11 cellular contexts compared by ENCODE assay signal in the genomic region with DNA sequence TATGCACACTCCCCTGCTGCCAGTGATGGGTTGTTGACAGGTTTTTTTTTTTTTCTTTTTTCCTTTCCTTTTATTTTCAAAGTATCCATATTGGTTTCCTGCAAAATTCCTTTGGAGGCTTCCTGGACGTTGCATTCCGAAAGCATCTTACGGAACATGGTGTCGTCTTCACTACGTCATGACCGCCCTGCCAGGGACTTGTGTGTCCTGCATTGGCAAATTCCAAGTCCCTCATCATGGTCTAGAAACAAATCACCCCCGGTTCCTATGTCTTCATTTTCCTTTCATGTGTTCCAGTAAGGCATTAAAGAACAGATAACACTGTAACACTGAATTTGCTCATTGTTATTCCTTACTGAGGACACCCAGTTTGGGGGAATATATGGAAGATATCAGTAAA. TPM values are rescaled to one million over a fixed set of nuclear protein-coding genes. Genes with fewer than 3 reads are reported as not detected.
DNase-seq lines count a peak whose midpoint lies in the region; ATAC-seq and TF ChIP-seq lines count a peak whose summit lies in the region.
"Had no signal": no experiment of that assay in that cellular context is flagged by ENCODE, and none has a peak within 500 bp of the region (broad histone marks: within the 10 kb centered on the region; RNA-seq: fewer than 3 reads in every experiment).

No MANE protein-coding gene starts in this region.

- H3K36me3 ChIP-seq in upper lobe of left lung, result no peaks in the 10 kb centered on the region

- TF ChIP-seq POLR2A in upper lobe of left lung (IDR thresholded peaks at IDR 0.05), result no peak

- peaks cover 0 to 21% (median 11%) of the 10 kb centered on the region in 4 donors for H3K4me1 ChIP-seq in upper lobe of left lung

- ATAC-seq in activated naive CD8-positive, alpha-beta T cell treated with anti-CD3 and anti-CD28 coated beads, Interleukin-2, amount 50 U/mL, for 24 hours, result no peak
- ATAC-seq in upper lobe of left lung (ENCODE audit: low FRiP score in 2 of 2), result no peak
- ATAC-seq: Panc1 had no signal

- H3K4me1 Mint-ChIP-seq in activated naive CD8-positive, alpha-beta T cell (ENCODE audit: low read depth), result peaks cover 2% of the 10 kb centered on the region
- no peaks in the 10 kb centered on the region for H3K4me1 Mint-ChIP-seq in activated naive CD8-positive, alpha-beta T cell treated with anti-CD3 and anti-CD28 coated beads, Interleukin-2, amount 50 U/mL, for 24 hours
- peaks cover 30% of the 10 kb centered on the region for H3K4me1 Mint-ChIP-seq in nephron progenitor cell
- H3K4me1 Mint-ChIP-seq in CD14-positive monocyte, result no peaks in the 10 kb centered on the region

- no peak for TF ChIP-seq EP300 in upper lobe of left lung (IDR thresholded peaks at IDR 0.05)

- H3K36me3 Mint-ChIP-seq in activated naive CD8-positive, alpha-beta T cell, result no peaks in the 10 kb centered on the region
- H3K36me3 Mint-ChIP-seq in activated naive CD8-positive, alpha-beta T cell treated with anti-CD3 and anti-CD28 coated beads, Interleukin-2, amount 50 U/mL, for 24 hours (ENCODE audit: low read depth), result peaks cover 1% of the 10 kb centered on the region
- H3K36me3 Mint-ChIP-seq in nephron progenitor cell (ENCODE audit: low read depth) (no peaks in the 10 kb centered on the region), CD14-positive monocyte (no peaks in the 10 kb centered on the region)

- no peaks in the 10 kb centered on the region for H3K9me3 Mint-ChIP-seq in activated naive CD8-positive, alpha-beta T cell (ENCODE audit: low read depth)
- H3K9me3 Mint-ChIP-seq in activated naive CD8-positive, alpha-beta T cell treated with anti-CD3 and anti-CD28 coated beads, Interleukin-2, amount 50 U/mL, for 24 hours, result no peaks in the 10 kb centered on the region
- no peaks in the 10 kb centered on the region for H3K9me3 Mint-ChIP-seq in nephron progenitor cell
- peaks cover 0 to 3% (median 0%) of the 10 kb centered on the region in 7 donors for H3K9me3 Mint-ChIP-seq in CD14-positive monocyte

- TF ChIP-seq CTCF in nephron progenitor cell (IDR thresholded peaks at IDR 0.05), result no peak
- no peak for TF ChIP-seq CTCF in upper lobe of left lung (IDR thresholded peaks at IDR 0.05)
- no peak for TF ChIP-seq CTCF in CD14-positive monocyte (IDR thresholded peaks at IDR 0.05)

- H3K27ac ChIP-seq in upper lobe of left lung, result no peak overlapping the region

- DNase-seq in activated naive CD8-positive, alpha-beta T cell treated with anti-CD3 and anti-CD28 coated beads, Interleukin-2, amount 50 U/mL, for 24 hours, result no peak
- DNase-seq in fibroblast of gingiva (ENCODE audit: low read depth) (peak; percentile 56), nephron progenitor cell (no peak), upper lobe of left lung (no peak), posterior vena cava (ENCODE audit: low spot score) (no peak), CD14-positive monocyte (ENCODE audit: low spot score) (no peak), cortex of kidney (lab: John Stamatoyannopoulos, UW) (no peak)
- DNase-seq: KG1, NCI-H2029 treated with DMSO at 0.1 percent for 48 hours had no signal

- WGBS in upper lobe of left lung, 2 donors, result 66% methylated on average over 7 of the region's 7 CpGs

- H3K27me3 ChIP-seq in upper lobe of left lung, result no peaks in the 10 kb centered on the region

- no peak overlapping the region for H3K27ac Mint-ChIP-seq in activated naive CD8-positive, alpha-beta T cell
- H3K27ac Mint-ChIP-seq in activated naive CD8-positive, alpha-beta T cell treated with anti-CD3 and anti-CD28 coated beads, Interleukin-2, amount 50 U/mL, for 24 hours, result no peak overlapping the region
- H3K27ac Mint-ChIP-seq in nephron progenitor cell (peak overlapping the region; percentile 39), CD14-positive monocyte (no peak overlapping the region)

- peak overlapping the region in 3 of 4 donors; percentile 38 to 50 (median 47) for H3K4me3 ChIP-seq in upper lobe of left lung

- peak overlapping the region; percentile 11 for H3K4me3 Mint-ChIP-seq in activated naive CD8-positive, alpha-beta T cell
- H3K4me3 Mint-ChIP-seq in activated naive CD8-positive, alpha-beta T cell treated with anti-CD3 and anti-CD28 coated beads, Interleukin-2, amount 50 U/mL, for 24 hours, result no peak overlapping the region
- peak overlapping the region; percentile 62 for H3K4me3 Mint-ChIP-seq in nephron progenitor cell
- peak overlapping the region in 1 of 2 donors; percentile 63 for H3K4me3 Mint-ChIP-seq in CD14-positive monocyte

- intact Hi-C loops in posterior vena cava (cut with DNase I), result loop anchor here in 1 of 2 donors (5.0 to 10.0 kb wide), 2 partner anchors 182 to 416 kb away; no protein-coding TSS in a partner anchor
- intact Hi-C loops in CD14-positive monocyte (cut with micrococcal nuclease), result no loop called here

- no peaks in the 10 kb centered on the region for H3K9me3 ChIP-seq in upper lobe of left lung

- H3K27me3 Mint-ChIP-seq in activated naive CD8-positive, alpha-beta T cell, result peaks cover 21% of the 10 kb centered on the region
- peaks cover 27% of the 10 kb centered on the region for H3K27me3 Mint-ChIP-seq in activated naive CD8-positive, alpha-beta T cell treated with anti-CD3 and anti-CD28 coated beads, Interleukin-2, amount 50 U/mL, for 24 hours
- H3K27me3 Mint-ChIP-seq in nephron progenitor cell (ENCODE audit: low read depth, poor library complexity), result peaks cover 8% of the 10 kb centered on the region
- H3K27me3 Mint-ChIP-seq in CD14-positive monocyte (ENCODE audit: low read depth in 3 of 3), result peaks cover 15 to 36% (median 16%) of the 10 kb centered on the region in 3 donors

RNA-seq across cellular contexts. Expression of a gene that starts 35.0 kb away (rescaled TPM):
- total RNA-seq in upper lobe of left lung, result 1 to 10 TPM in 4 of 6 donors, under 1 TPM in 1, not detected in 1; 0.44 to 6.4 (median 2.3) TPM
- total RNA-seq in posterior vena cava, result 10 to 100 TPM in 1 of 2 donors, 1 to 10 TPM in 1; 9.9 to 26.7 TPM
- polyA plus RNA-seq in CD14-positive monocyte, result not detected
